Comparison of ENCODE assay signal across 12 cellular contexts in genomic region chr7:17772581-17773288, GRCh38.
DNase-seq lines count a peak whose midpoint lies in the region; ATAC-seq lines count a peak whose summit lies in the region.
"Had no signal": no experiment of that assay in that cellular context is flagged by ENCODE, and none has a peak within 500 bp of the region (broad histone marks: within the 10 kb centered on the region; RNA-seq: fewer than 3 reads in every experiment).

No MANE protein-coding gene starts in this region.

- H3K9me3 ChIP-seq in SJCRH30 (replicated peaks) (no peaks in the 10 kb centered on the region), right cardiac atrium (ENCODE audit: control insufficient read depth, low read length) (no peaks in the 10 kb centered on the region)
- H3K9me3 ChIP-seq: neutrophil had no signal

- H3K4me1 Mint-ChIP-seq in stimulated activated naive CD8-positive, alpha-beta T cell treated with anti-CD3 and anti-CD28 coated beads, Interleukin-15, amount 100 ng/mL, for 72 hours: peaks cover 7% of the 10 kb centered on the region

- H3K4me1 ChIP-seq in SJCRH30 (peaks cover 9% of the 10 kb centered on the region), right cardiac atrium (ENCODE audit: control insufficient read depth, insufficient read depth, low read length) (peaks cover 5% of the 10 kb centered on the region)

- H3K27me3 ChIP-seq in SJCRH30 (no peaks in the 10 kb centered on the region), right cardiac atrium (ENCODE audit: control insufficient read depth, insufficient read depth) (no peaks in the 10 kb centered on the region)
- H3K27me3 ChIP-seq: neutrophil had no signal

- no peak overlapping the region for H3K27ac Mint-ChIP-seq in stimulated activated naive CD8-positive, alpha-beta T cell treated with anti-CD3 and anti-CD28 coated beads, Interleukin-15, amount 100 ng/mL, for 72 hours
- H3K27ac Mint-ChIP-seq: activated B cell treated with CpG ODN at 0.5 μM for 24 hours had no signal

- no peak overlapping the region for H3K4me3 Mint-ChIP-seq in stimulated activated naive CD8-positive, alpha-beta T cell treated with anti-CD3 and anti-CD28 coated beads, Interleukin-15, amount 100 ng/mL, for 72 hours
- H3K4me3 Mint-ChIP-seq: activated B cell treated with CpG ODN at 0.5 μM for 24 hours had no signal

- no peak for DNase-seq in stimulated activated naive CD8-positive, alpha-beta T cell treated with anti-CD3 and anti-CD28 coated beads, Interleukin-15, amount 100 ng/mL, for 72 hours
- no peak for DNase-seq in stimulated activated naive CD8-positive, alpha-beta T cell treated with anti-CD3 and anti-CD28 coated beads, Interleukin-15, Interleukin-2, amounts not matched to agents 100 U/mL and 50 U/mL, for 24 hours
- DNase-seq in SJCRH30 (peak; percentile 48 to 76), right cardiac atrium (peak in 1 of 3 donors; percentile 9), NCI-H2029 treated with DMSO at 0.1 percent for 48 hours (lab: John Stamatoyannopoulos, UW) (no peak), NOMO-1 treated with DMSO at 0.1 percent for 48 hours (lab: John Stamatoyannopoulos, UW; ENCODE audit: unreplicated experiment) (no peak), GDM1 (lab: John Stamatoyannopoulos, UW) (no peak)
- DNase-seq: activated B cell treated with CpG ODN at 0.5 μM for 24 hours, caudate nucleus had no signal

- no peaks in the 10 kb centered on the region for H3K9me3 Mint-ChIP-seq in stimulated activated naive CD8-positive, alpha-beta T cell treated with anti-CD3 and anti-CD28 coated beads, Interleukin-15, amount 100 ng/mL, for 72 hours
- H3K9me3 Mint-ChIP-seq: activated B cell treated with CpG ODN at 0.5 μM for 24 hours had no signal

- no peak overlapping the region for H3K27ac ChIP-seq in SJCRH30
- no peak overlapping the region for H3K27ac ChIP-seq in right cardiac atrium (ENCODE audit: low read length)
- H3K27ac ChIP-seq: C4-2B, neutrophil had no signal

- no peaks in the 10 kb centered on the region for H3K27me3 Mint-ChIP-seq in stimulated activated naive CD8-positive, alpha-beta T cell treated with anti-CD3 and anti-CD28 coated beads, Interleukin-15, amount 100 ng/mL, for 72 hours
- H3K27me3 Mint-ChIP-seq: activated B cell treated with CpG ODN at 0.5 μM for 24 hours had no signal

- H3K4me3 ChIP-seq in SJCRH30: no peak overlapping the region
- no peak overlapping the region for H3K4me3 ChIP-seq in right cardiac atrium (ENCODE audit: low read length)

- intact Hi-C loops in right cardiac atrium (cut with DNase I): no loop called here

- WGBS in right cardiac atrium: 26% methylated on average over 4 of the region's 4 CpGs

- peak; percentile 51 for ATAC-seq in stimulated activated naive CD8-positive, alpha-beta T cell treated with anti-CD3 and anti-CD28 coated beads, Interleukin-15, amount 100 ng/mL, for 72 hours
- ATAC-seq in stimulated activated naive CD8-positive, alpha-beta T cell treated with anti-CD3 and anti-CD28 coated beads, Interleukin-15, Interleukin-2, amounts not matched to agents 100 U/mL and 50 U/mL, for 24 hours: no peak
- ATAC-seq in right cardiac atrium (peak; percentile 63 to 72), HG03097 (IDR thresholded peaks at IDR 0.05; ENCODE audit: low FRiP score, unreplicated experiment) (no peak)

- no peaks in the 10 kb centered on the region for H3K36me3 ChIP-seq in SJCRH30
- H3K36me3 ChIP-seq: neutrophil had no signal

Comparison
In these comparisons a context has a peak if more than half of its experiments do, and no peak if none do; other contexts are left out.
1. ATAC-seq: peak in stimulated activated naive CD8-positive, alpha-beta T cell treated with anti-CD3 and anti-CD28 coated beads, Interleukin-15, amount 100 ng/mL, for 72 hours (single experiment) and right cardiac atrium (2 of 2); none in stimulated activated naive CD8-positive, alpha-beta T cell treated with anti-CD3 and anti-CD28 coated beads, Interleukin-15, Interleukin-2, amounts not matched to agents 100 U/mL and 50 U/mL, for 24 hours (single experiment) and HG03097 (single experiment).
2. DNase-seq: peak in SJCRH30 (2 of 2); none in stimulated activated naive CD8-positive, alpha-beta T cell treated with anti-CD3 and anti-CD28 coated beads, Interleukin-15, amount 100 ng/mL, for 72 hours (0 of 2), stimulated activated naive CD8-positive, alpha-beta T cell treated with anti-CD3 and anti-CD28 coated beads, Interleukin-15, Interleukin-2, amounts not matched to agents 100 U/mL and 50 U/mL, for 24 hours (single experiment), NCI-H2029 treated with DMSO at 0.1 percent for 48 hours (single experiment), NOMO-1 treated with DMSO at 0.1 percent for 48 hours (single experiment) and GDM1 (single experiment).